ENCODE assay signal across 22 cellular contexts in genomic region chr14:34912966-34913365, GRCh38.
"Had no signal": no experiment of that assay in that cellular context is flagged by ENCODE, and none has a peak within 500 bp of the region (broad histone marks: within the 10 kb centered on the region; RNA-seq: fewer than 3 reads in every experiment).

No MANE protein-coding gene starts in this region.

- H3K9me3 ChIP-seq: lower lobe of right lung, ovary, psoas muscle, sigmoid colon, spleen, testis, tibial artery had no signal

- ATAC-seq: left ventricle myocardium superior; lower lobe of right lung; natural killer cell; psoas muscle; right cardiac atrium; stimulated activated memory B cell treated with anti-CD40 and anti-IgM and Interleukin-4, amounts not matched to agents 10 μg/mL and 1 μg/mL and 100 μg/mL, for 72 hours; stimulated activated naive CD8-positive, alpha-beta T cell treated with anti-CD3 and anti-CD28 coated beads, Interleukin-15, Interleukin-2, amounts not matched to agents 100 U/mL and 50 U/mL, for 24 hours had no signal

- H3K4me1 ChIP-seq: lower lobe of right lung, psoas muscle, sigmoid colon, testis, tibial artery had no signal

- DNase-seq: cortex of kidney; dorsolateral prefrontal cortex; effector CD4-positive, alpha-beta T cell; left ventricle myocardium superior; lower lobe of right lung; natural killer cell; occipital lobe; ovary; posterior cingulate gyrus; psoas muscle; right cardiac atrium; sigmoid colon; spleen; stimulated activated CD4-positive, alpha-beta T cell treated with anti-CD3 and anti-CD28 coated beads, Interleukin-4, amount 100 ng/mL, for 4 hours; stimulated activated naive CD8-positive, alpha-beta T cell treated with anti-CD3 and anti-CD28 coated beads, Interleukin-15, Interleukin-2, amounts not matched to agents 100 U/mL and 50 U/mL, for 24 hours; substantia nigra; testis; tibial artery had no signal

- H3K27ac ChIP-seq: dorsolateral prefrontal cortex, lower lobe of right lung, ovary, psoas muscle, sigmoid colon, skin epidermis, spleen, testis, tibial artery had no signal

- FAIRE-seq: frontal cortex, keratinocyte had no signal

- H3K36me3 ChIP-seq: lower lobe of right lung, ovary, sigmoid colon, spleen, tibial artery had no signal

- H3K4me3 ChIP-seq: dorsolateral prefrontal cortex, lower lobe of right lung, ovary, psoas muscle, sigmoid colon, skin epidermis, spleen, testis, tibial artery had no signal

- H3K27me3 ChIP-seq: dorsolateral prefrontal cortex, ovary, sigmoid colon, spleen, testis, tibial artery had no signal
